ENCODE assay signal across 34 cellular contexts in genomic region chr1:162736184-162736583, GRCh38.
"Had no signal": no experiment of that assay in that cellular context is flagged by ENCODE, and none has a peak within 500 bp of the region (broad histone marks: within the 10 kb centered on the region; RNA-seq: fewer than 3 reads in every experiment).

No MANE protein-coding gene starts in this region.

- H3K27ac Mint-ChIP-seq: activated B cell treated with CpG ODN at 0.5 μM for 24 hours; activated CD8-positive, alpha-beta memory T cell treated with anti-CD3 and anti-CD28 coated beads, Interleukin-2, amount 10 ng/mL, durations not matched to agents 7 days and 5 days; activated CD8-positive, alpha-beta T cell treated with anti-CD3 and anti-CD28 coated beads, Interleukin-2, amount 10 ng/mL, durations not matched to agents 7 days and 5 days; activated naive CD4-positive, alpha-beta T cell treated with anti-CD3 and anti-CD28 coated beads, Interleukin-2, amount 50 U/mL, for 72 hours; activated T-helper 2 cell treated with anti-CD3 and anti-CD28 coated beads, Interferon-gamma antibody, Interleukin-2, Interleukin-4, amounts not matched to agents 10 μg/mL and 5 μg/mL and 100 μg/mL, durations not matched to agents 14 hours and 24 hours and 36 hours; brain; nephron; stimulated activated memory B cell treated with anti-CD40 and anti-IgM and Interleukin-4, amounts not matched to agents 10 μg/mL and 1 μg/mL and 100 μg/mL, for 72 hours; stimulated activated naive CD8-positive, alpha-beta T cell treated with anti-CD3 and anti-CD28 coated beads, Interleukin-15, amount 100 ng/mL, for 72 hours; T-helper 2 cell treated with Interferon-gamma antibody and Interleukin-4, amounts not matched to agents 5 μg/mL and 100 μg/mL, for 36 hours had no signal

- H3K9me3 Mint-ChIP-seq: activated B cell treated with CpG ODN at 0.5 μM for 24 hours; activated naive CD4-positive, alpha-beta T cell treated with anti-CD3 and anti-CD28 coated beads, Interleukin-2, amount 50 U/mL, for 72 hours; activated T-helper 2 cell treated with anti-CD3 and anti-CD28 coated beads, Interferon-gamma antibody, Interleukin-2, Interleukin-4, amounts not matched to agents 10 μg/mL and 5 μg/mL and 100 μg/mL, durations not matched to agents 14 hours and 24 hours and 36 hours; stimulated activated memory B cell treated with anti-CD40 and anti-IgM and Interleukin-4, amounts not matched to agents 10 μg/mL and 1 μg/mL and 100 μg/mL, for 72 hours; stimulated activated naive CD8-positive, alpha-beta T cell treated with anti-CD3 and anti-CD28 coated beads, Interleukin-15, amount 100 ng/mL, for 72 hours; T-helper 2 cell treated with Interferon-gamma antibody and Interleukin-4, amounts not matched to agents 5 μg/mL and 100 μg/mL, for 36 hours had no signal

- H3K36me3 Mint-ChIP-seq: activated CD8-positive, alpha-beta memory T cell treated with anti-CD3 and anti-CD28 coated beads, Interleukin-2, amount 10 ng/mL, durations not matched to agents 7 days and 5 days; activated naive CD4-positive, alpha-beta T cell treated with anti-CD3 and anti-CD28 coated beads, Interleukin-2, amount 50 U/mL, for 72 hours; stimulated activated memory B cell treated with anti-CD40 and anti-IgM and Interleukin-4, amounts not matched to agents 10 μg/mL and 1 μg/mL and 100 μg/mL, for 72 hours had no signal

- H3K9me3 ChIP-seq: ascending aorta, colonic mucosa, esophagus squamous epithelium, lower lobe of right lung, ovary, prostate gland, uterus had no signal

- H3K27me3 ChIP-seq: ascending aorta, cardiac muscle cell, colonic mucosa, esophagus squamous epithelium, ovary, uterus had no signal

- H3K4me1 Mint-ChIP-seq: activated B cell treated with CpG ODN at 0.5 μM for 24 hours; activated CD8-positive, alpha-beta memory T cell treated with anti-CD3 and anti-CD28 coated beads, Interleukin-2, amount 10 ng/mL, durations not matched to agents 7 days and 5 days; stimulated activated naive CD8-positive, alpha-beta T cell treated with anti-CD3 and anti-CD28 coated beads, Interleukin-15, amount 100 ng/mL, for 72 hours had no signal

- H3K36me3 ChIP-seq: ascending aorta, cardiac muscle cell, colonic mucosa, esophagus squamous epithelium, lower lobe of right lung, ovary, prostate gland, uterus had no signal

- H3K4me3 ChIP-seq: ascending aorta, cardiac muscle cell, colonic mucosa, esophagus squamous epithelium, lower lobe of right lung, ovary, prostate gland, uterus had no signal

- ATAC-seq: activated CD8-positive, alpha-beta memory T cell treated with anti-CD3 and anti-CD28 coated beads, Interleukin-2, amount 10 ng/mL, durations not matched to agents 7 days and 5 days; activated CD8-positive, alpha-beta T cell treated with anti-CD3 and anti-CD28 coated beads, Interleukin-2, amount 10 ng/mL, durations not matched to agents 7 days and 5 days; activated naive CD4-positive, alpha-beta T cell treated with anti-CD3 and anti-CD28 coated beads, Interleukin-2, amount 50 U/mL, for 72 hours; left lobe of liver; sciatic nerve; stimulated activated naive CD8-positive, alpha-beta T cell treated with anti-CD3 and anti-CD28 coated beads, Interleukin-15, amount 100 ng/mL, for 72 hours had no signal

- H3K4me3 Mint-ChIP-seq: activated B cell treated with CpG ODN at 0.5 μM for 24 hours; activated CD8-positive, alpha-beta memory T cell treated with anti-CD3 and anti-CD28 coated beads, Interleukin-2, amount 10 ng/mL, durations not matched to agents 7 days and 5 days; activated CD8-positive, alpha-beta T cell treated with anti-CD3 and anti-CD28 coated beads, Interleukin-2, amount 10 ng/mL, durations not matched to agents 7 days and 5 days; brain; nephron; stimulated activated memory B cell treated with anti-CD40 and anti-IgM and Interleukin-4, amounts not matched to agents 10 μg/mL and 1 μg/mL and 100 μg/mL, for 72 hours; stimulated activated naive CD8-positive, alpha-beta T cell treated with anti-CD3 and anti-CD28 coated beads, Interleukin-15, amount 100 ng/mL, for 72 hours; T-helper 2 cell treated with Interferon-gamma antibody and Interleukin-4, amounts not matched to agents 5 μg/mL and 100 μg/mL, for 36 hours had no signal

- DNase-seq: activated B cell treated with CpG ODN at 0.5 μM for 24 hours; activated CD8-positive, alpha-beta memory T cell treated with anti-CD3 and anti-CD28 coated beads, Interleukin-2, amount 10 ng/mL, durations not matched to agents 7 days and 5 days; activated CD8-positive, alpha-beta T cell treated with anti-CD3 and anti-CD28 coated beads, Interleukin-2, amount 10 ng/mL, durations not matched to agents 7 days and 5 days; activated T-cell treated with anti-CD3 and anti-CD28 coated beads, Interleukin-2, amount 50 U/mL, for 48 hours; cerebellar nuclear complex; colonic mucosa; effector CD8-positive, alpha-beta T cell; esophagus squamous epithelium; foreskin melanocyte; kidney glomerular epithelial cell; lower lobe of right lung; mesenchymal stem cell; ovary; retina; small intestine; stimulated activated CD4-positive, alpha-beta T cell treated with anti-CD3 and anti-CD28 coated beads, Interleukin-4, amount 100 ng/mL, for 4 hours; stimulated activated CD8-positive, alpha-beta memory T cell treated with anti-CD3 and anti-CD28 coated beads, Interleukin-4, amount 100 ng/mL, for 48 hours; stimulated activated naive CD8-positive, alpha-beta T cell treated with anti-CD3 and anti-CD28 coated beads, Interleukin-15, amount 100 ng/mL, for 72 hours; T-helper 1 cell; trophoblast cell; uterus had no signal

- FAIRE-seq: endometrium, small intestine had no signal

- H3K27me3 Mint-ChIP-seq: activated CD8-positive, alpha-beta memory T cell treated with anti-CD3 and anti-CD28 coated beads, Interleukin-2, amount 10 ng/mL, durations not matched to agents 7 days and 5 days; brain; stimulated activated naive CD8-positive, alpha-beta T cell treated with anti-CD3 and anti-CD28 coated beads, Interleukin-15, amount 100 ng/mL, for 72 hours had no signal

- H3K27ac ChIP-seq: cardiac muscle cell, colonic mucosa, epithelial cell of prostate, esophagus squamous epithelium, lower lobe of right lung, ovary, prostate gland, uterus had no signal
